ENCODE assay signal across 8 cellular contexts in the genomic region with DNA sequence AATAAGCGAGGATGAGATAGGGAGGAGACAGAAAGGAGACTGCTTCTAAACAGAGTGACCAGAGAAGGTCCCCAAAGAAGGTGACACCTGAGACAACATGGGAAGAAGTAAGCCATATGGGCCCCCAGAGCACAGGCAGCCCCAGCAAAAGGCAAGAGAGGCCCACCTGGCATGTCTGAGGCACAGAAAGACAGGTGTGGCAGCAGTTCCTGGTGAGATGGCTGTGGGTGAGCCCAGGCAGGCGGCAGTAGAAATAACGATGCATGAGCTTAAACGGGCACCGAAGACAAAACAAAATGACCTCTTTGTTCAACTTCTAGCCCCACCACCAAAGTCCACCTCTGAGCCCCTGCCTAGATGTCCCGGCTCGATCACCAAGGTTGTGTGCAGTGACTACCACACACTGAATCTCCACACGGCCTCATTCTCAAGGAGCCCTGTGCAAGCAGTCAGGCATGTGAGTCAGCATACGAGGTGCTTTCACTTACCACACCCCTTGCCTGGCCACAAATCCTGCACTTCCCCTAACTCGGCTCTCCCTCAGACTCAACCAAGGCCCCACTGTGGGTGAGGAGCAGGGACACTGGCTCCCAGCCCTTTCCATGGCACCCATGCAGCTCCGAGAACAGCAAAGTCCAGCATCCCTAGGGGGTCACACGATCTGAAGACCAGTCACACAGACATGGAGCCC.
DNase-seq lines count a peak whose midpoint lies in the region; ATAC-seq and TF ChIP-seq lines count a peak whose summit lies in the region.

No MANE protein-coding gene starts in this region.

- CTCF ChIA-PET in HEK293 (lab: Yijun Ruan, JAX) (no interaction called here), T-cell (lab: Charles Lee) (no interaction called here)
- CTCF ChIA-PET in naive thymus-derived CD4-positive, alpha-beta T cell (lab: Charles Lee) = no interaction called here

- H3K9me3 ChIP-seq in BLaER1 treated with 17β-estradiol and CSF1 and Interleukin-3, amounts not matched to agents 10 nM and 100 nM (replicated peaks in 1 of 11) = no peaks in the 10 kb centered on the region
- H3K9me3 ChIP-seq in HEK293 (ENCODE audit: control insufficient read depth, insufficient read depth, low read depth, low read length) = no peaks in the 10 kb centered on the region
- no peaks in the 10 kb centered on the region for H3K9me3 ChIP-seq in naive thymus-derived CD4-positive, alpha-beta T cell (ENCODE audit: control insufficient read depth in 2 of 3, low read length in 3 of 3)

- ATAC-seq in T-cell (replicated peaks in 1 of 4) (peak; percentile 23 to 68 (median 39)), HG03521 (IDR thresholded peaks at IDR 0.05; ENCODE audit: unreplicated experiment) (no peak)
- ATAC-seq in naive thymus-derived CD4-positive, alpha-beta T cell = peak; percentile 88

- H3K4me3 ChIP-seq in BLaER1 treated with 17β-estradiol and CSF1 and Interleukin-3, amounts not matched to agents 10 nM and 100 nM = peak overlapping the region in 2 of 10 experiments; percentile 23 to 34; a peak in 2 of 20 replicates
- no peak overlapping the region for H3K4me3 ChIP-seq in HEK293 (ENCODE audit: low read depth, low read length)
- no peak overlapping the region for H3K4me3 ChIP-seq in naive thymus-derived CD4-positive, alpha-beta T cell (ENCODE audit: low read length)

- no peak overlapping the region for H3K27ac Mint-ChIP-seq in T-cell
- H3K27ac Mint-ChIP-seq in dendritic cell treated with granulocyte-macrophage colony-stimulating factor and Interleukin-4, amounts not matched to agents 40 ng/mL and 50 ng/mL, for 4 days = peak overlapping the region; percentile 71
- H3K27ac Mint-ChIP-seq in naive thymus-derived CD4-positive, alpha-beta T cell = peak overlapping the region in 1 of 9 donors; percentile 30

- H3K27ac ChIP-seq in BLaER1 treated with 17β-estradiol and CSF1 and Interleukin-3, amounts not matched to agents 10 nM and 100 nM = peak overlapping the region in 10 of 11 experiments; percentile 55 to 99 (median 68); a peak in 21 of 22 replicates
- no peak overlapping the region for H3K27ac ChIP-seq in HEK293 (ENCODE audit: extremely low read depth, low read depth, low read length)
- no peak overlapping the region for H3K27ac ChIP-seq in naive thymus-derived CD4-positive, alpha-beta T cell (ENCODE audit: low read depth, low read length)

- H3K9me3 Mint-ChIP-seq in T-cell = no peaks in the 10 kb centered on the region
- no peaks in the 10 kb centered on the region for H3K9me3 Mint-ChIP-seq in dendritic cell treated with granulocyte-macrophage colony-stimulating factor and Interleukin-4, amounts not matched to agents 40 ng/mL and 50 ng/mL, for 4 days
- no peaks in the 10 kb centered on the region for H3K9me3 Mint-ChIP-seq in naive thymus-derived CD4-positive, alpha-beta T cell

- H3K4me2 ChIP-seq in BLaER1 treated with 17β-estradiol and CSF1 and Interleukin-3, amounts not matched to agents 10 nM and 100 nM = peak overlapping the region; percentile 66 to 100 (median 95)

- peaks cover 66 to 79% (median 67%) of the 10 kb centered on the region in 3 donors for H3K4me1 Mint-ChIP-seq in T-cell
- peaks cover 94% of the 10 kb centered on the region for H3K4me1 Mint-ChIP-seq in dendritic cell treated with granulocyte-macrophage colony-stimulating factor and Interleukin-4, amounts not matched to agents 40 ng/mL and 50 ng/mL, for 4 days (ENCODE audit: low read depth)
- peaks cover 50 to 82% (median 72%) of the 10 kb centered on the region in 7 donors for H3K4me1 Mint-ChIP-seq in naive thymus-derived CD4-positive, alpha-beta T cell

- H3K36me3 Mint-ChIP-seq in T-cell = peaks cover 11% of the 10 kb centered on the region
- H3K36me3 Mint-ChIP-seq in dendritic cell treated with granulocyte-macrophage colony-stimulating factor and Interleukin-4, amounts not matched to agents 40 ng/mL and 50 ng/mL, for 4 days (ENCODE audit: low read depth) = peaks cover 25% of the 10 kb centered on the region
- peaks cover 0 to 9% (median 1%) of the 10 kb centered on the region in 5 donors for H3K36me3 Mint-ChIP-seq in naive thymus-derived CD4-positive, alpha-beta T cell

- H4K20me1 ChIP-seq in BLaER1 treated with 17β-estradiol and CSF1 and Interleukin-3, amounts not matched to agents 10 nM and 100 nM = peaks cover 33 to 96% (median 47%) of the 10 kb centered on the region in 11 experiments; a peak in 20 of 22 replicates

- no peaks in the 10 kb centered on the region for H3K27me3 ChIP-seq in BLaER1 treated with 17β-estradiol and CSF1 and Interleukin-3, amounts not matched to agents 10 nM and 100 nM
- H3K27me3 ChIP-seq in naive thymus-derived CD4-positive, alpha-beta T cell (ENCODE audit: control insufficient read depth in 2 of 2, insufficient read depth in 2 of 2, low read length in 2 of 2) = no peaks in the 10 kb centered on the region

- peak overlapping the region; percentile 16 to 59 (median 54); a peak in 18 of 22 replicates for H3K9ac ChIP-seq in BLaER1 treated with 17β-estradiol and CSF1 and Interleukin-3, amounts not matched to agents 10 nM and 100 nM

- no peak for TF ChIP-seq CTCF in HEK293 (tag by site-specific recombination; IDR thresholded peaks at IDR 0.05)

- H3K4me3 Mint-ChIP-seq in T-cell = no peak overlapping the region
- H3K4me3 Mint-ChIP-seq in dendritic cell treated with granulocyte-macrophage colony-stimulating factor and Interleukin-4, amounts not matched to agents 40 ng/mL and 50 ng/mL, for 4 days = peak overlapping the region; percentile 44
- H3K4me3 Mint-ChIP-seq in naive thymus-derived CD4-positive, alpha-beta T cell = peak overlapping the region in 4 of 10 donors; percentile 0 to 47 (median 22)

- peaks cover 81 to 91% (median 84%) of the 10 kb centered on the region in 10 experiments for H3K4me1 ChIP-seq in BLaER1 treated with 17β-estradiol and CSF1 and Interleukin-3, amounts not matched to agents 10 nM and 100 nM
- peaks cover 26% of the 10 kb centered on the region for H3K4me1 ChIP-seq in HEK293 (ENCODE audit: control insufficient read depth, insufficient read depth, low read length)
- peaks cover 0 to 3% of the 10 kb centered on the region in 2 donors for H3K4me1 ChIP-seq in naive thymus-derived CD4-positive, alpha-beta T cell (ENCODE audit: control insufficient read depth in 2 of 2, insufficient read depth in 2 of 2, low read length in 2 of 2)

- no peaks in the 10 kb centered on the region for H3K27me3 Mint-ChIP-seq in T-cell
- no peaks in the 10 kb centered on the region for H3K27me3 Mint-ChIP-seq in dendritic cell treated with granulocyte-macrophage colony-stimulating factor and Interleukin-4, amounts not matched to agents 40 ng/mL and 50 ng/mL, for 4 days
- no peaks in the 10 kb centered on the region for H3K27me3 Mint-ChIP-seq in naive thymus-derived CD4-positive, alpha-beta T cell

- intact Hi-C loops in dendritic cell treated with granulocyte-macrophage colony-stimulating factor and Interleukin-4, amounts not matched to agents 40 ng/mL and 50 ng/mL, for 4 days (cut with micrococcal nuclease) = no loop called here
- intact Hi-C loops in naive thymus-derived CD4-positive, alpha-beta T cell (cut with micrococcal nuclease) = no loop called here

- POLR2A ChIA-PET in HEK293 (lab: Yijun Ruan, JAX) = interaction anchor here (0.6 kb wide), 1 partner anchor 11 kb away, joined by 3 read pairs; no protein-coding TSS in a partner anchor
- POLR2A ChIA-PET in T-cell (lab: Charles Lee) = no interaction called here
- POLR2A ChIA-PET in naive thymus-derived CD4-positive, alpha-beta T cell (lab: Charles Lee) = no interaction called here

- peaks cover 0 to 10% (median 3%) of the 10 kb centered on the region in 11 experiments; a peak in 4 of 22 replicates for H3K36me3 ChIP-seq in BLaER1 treated with 17β-estradiol and CSF1 and Interleukin-3, amounts not matched to agents 10 nM and 100 nM
- H3K36me3 ChIP-seq in HEK293 (ENCODE audit: control insufficient read depth in 2 of 2, insufficient read depth in 1 of 2, low read length in 2 of 2) = no peaks in the 10 kb centered on the region
- no peaks in the 10 kb centered on the region for H3K36me3 ChIP-seq in naive thymus-derived CD4-positive, alpha-beta T cell (ENCODE audit: control insufficient read depth in 2 of 3, insufficient read depth in 3 of 3, low read length in 3 of 3)

- DNase-seq in T-cell (peak in 7 of 34 experiments; percentile 4 to 35 (median 11)), iPS-NIHi7 (ENCODE audit: extremely low spot score) (no peak), HuH-7.5 (ENCODE audit: low spot score) (no peak)
- peak in 1 of 9 donors; percentile 30 for DNase-seq in naive thymus-derived CD4-positive, alpha-beta T cell

TF ChIP-seq in HEK293, 187 proteins besides CTCF, POLR2A, EP300 and RAD21:
- TF ChIP-seq KLF1 (tag by site-specific recombination; IDR thresholded peaks at IDR 0.05) = peak; percentile 26; the same call in 1 of the 2 replicates
- peak; percentile 33; the same call in 1 of the 2 replicates for TF ChIP-seq PRDM1 (tag by site-specific recombination; IDR thresholded peaks at IDR 0.05)
- peak; percentile 62; the same call in 1 of the 2 replicates for TF ChIP-seq ZBTB17 (tag by site-specific recombination; IDR thresholded peaks at IDR 0.05)
- TF ChIP-seq, protein P1, sequence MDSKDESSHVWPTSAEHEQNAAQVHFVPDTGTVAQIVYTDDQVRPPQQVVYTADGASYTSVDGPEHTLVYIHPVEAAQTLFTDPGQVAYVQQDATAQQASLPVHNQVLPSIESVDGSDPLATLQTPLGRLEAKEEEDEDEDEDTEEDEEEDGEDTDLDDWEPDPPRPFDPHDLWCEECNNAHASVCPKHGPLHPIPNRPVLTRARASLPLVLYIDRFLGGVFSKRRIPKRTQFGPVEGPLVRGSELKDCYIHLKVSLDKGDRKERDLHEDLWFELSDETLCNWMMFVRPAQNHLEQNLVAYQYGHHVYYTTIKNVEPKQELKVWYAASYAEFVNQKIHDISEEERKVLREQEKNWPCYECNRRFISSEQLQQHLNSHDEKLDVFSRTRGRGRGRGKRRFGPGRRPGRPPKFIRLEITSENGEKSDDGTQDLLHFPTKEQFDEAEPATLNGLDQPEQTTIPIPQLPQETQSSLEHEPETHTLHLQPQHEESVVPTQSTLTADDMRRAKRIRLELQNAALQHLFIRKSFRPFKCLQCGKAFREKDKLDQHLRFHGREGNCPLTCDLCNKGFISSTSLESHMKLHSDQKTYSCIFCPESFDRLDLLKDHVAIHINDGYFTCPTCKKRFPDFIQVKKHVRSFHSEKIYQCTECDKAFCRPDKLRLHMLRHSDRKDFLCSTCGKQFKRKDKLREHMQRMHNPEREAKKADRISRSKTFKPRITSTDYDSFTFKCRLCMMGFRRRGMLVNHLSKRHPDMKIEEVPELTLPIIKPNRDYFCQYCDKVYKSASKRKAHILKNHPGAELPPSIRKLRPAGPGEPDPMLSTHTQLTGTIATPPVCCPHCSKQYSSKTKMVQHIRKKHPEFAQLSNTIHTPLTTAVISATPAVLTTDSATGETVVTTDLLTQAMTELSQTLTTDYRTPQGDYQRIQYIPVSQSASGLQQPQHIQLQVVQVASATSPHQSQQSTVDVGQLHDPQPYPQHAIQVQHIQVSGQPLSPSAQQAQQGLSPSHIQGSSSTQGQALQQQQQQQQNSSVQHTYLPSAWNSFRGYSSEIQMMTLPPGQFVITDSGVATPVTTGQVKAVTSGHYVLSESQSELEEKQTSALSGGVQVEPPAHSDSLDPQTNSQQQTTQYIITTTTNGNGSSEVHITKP (tag by site-specific recombination; IDR thresholded peaks at IDR 0.05) = peak; percentile 93
- TF ChIP-seq ZBTB48 (tag by site-specific recombination; IDR thresholded peaks at IDR 0.05) = peak; percentile 68
- TF ChIP-seq KLF10 (tag by site-specific recombination; IDR thresholded peaks at IDR 0.05) = no peak

Comparison
In these comparisons a context has a peak if more than half of its experiments do, and no peak if none do; other contexts are left out.
1. H3K27ac ChIP-seq: peak in BLaER1 treated with 17β-estradiol and CSF1 and Interleukin-3, amounts not matched to agents 10 nM and 100 nM (10 of 11); none in HEK293 (single experiment) and naive thymus-derived CD4-positive, alpha-beta T cell (single experiment).